7 cellular contexts compared by ENCODE assay signal in genomic region chr1:211577277-211577825, GRCh38. TPM values are rescaled to one million over a fixed set of nuclear protein-coding genes. Genes with fewer than 3 reads are reported as not detected.
DNase-seq lines count a peak whose midpoint lies in the region; ATAC-seq, FAIRE-seq and TF ChIP-seq lines count a peak whose summit lies in the region.

No MANE protein-coding gene starts in this region.

- peaks cover 62% of the 10 kb centered on the region for H3K4me1 Mint-ChIP-seq in HFFc6 (ENCODE audit: low read depth)
- peaks cover 29% of the 10 kb centered on the region for H3K4me1 Mint-ChIP-seq in T-helper 17 cell

- H3K36me3 Mint-ChIP-seq in HFFc6 (ENCODE audit: low read depth) (peaks cover 36% of the 10 kb centered on the region), T-helper 17 cell (ENCODE audit: low read depth) (no peaks in the 10 kb centered on the region)

- H3K27me3 ChIP-seq in foreskin keratinocyte (no peaks in the 10 kb centered on the region), small intestine (ENCODE audit: control insufficient read depth in 2 of 2, insufficient read depth in 2 of 2, low read length in 2 of 2) (no peaks in the 10 kb centered on the region)

- ATAC-seq in T-helper 17 cell (no peak), foreskin keratinocyte (peak; percentile 1), GM21717 (IDR thresholded peaks at IDR 0.05; ENCODE audit: unreplicated experiment) (no peak), HG03159 (IDR thresholded peaks at IDR 0.05; ENCODE audit: unreplicated experiment) (no peak)

- no peak for DNase-seq in HFFc6
- no peak for DNase-seq in T-helper 17 cell
- DNase-seq in foreskin keratinocyte: peak; percentile 37 to 62
- peak; percentile 66 for DNase-seq in small intestine
- DNase-seq in 8988T: no peak

- H3K4me1 ChIP-seq in foreskin keratinocyte (peaks cover 6% of the 10 kb centered on the region), small intestine (ENCODE audit: control insufficient read depth in 2 of 2, insufficient read depth in 1 of 2, low read depth in 1 of 2, low read length in 1 of 2) (peaks cover 0 to 2% of the 10 kb centered on the region in 2 donors)

- H3K9me3 Mint-ChIP-seq in HFFc6: no peaks in the 10 kb centered on the region

- no peaks in the 10 kb centered on the region for H3K27me3 Mint-ChIP-seq in HFFc6 (ENCODE audit: insufficient read depth)
- H3K27me3 Mint-ChIP-seq in T-helper 17 cell: no peaks in the 10 kb centered on the region

- peak overlapping the region; percentile 97 for H3K4me3 Mint-ChIP-seq in HFFc6
- H3K4me3 Mint-ChIP-seq in T-helper 17 cell: peak overlapping the region; percentile 91

- FAIRE-seq in small intestine (lab: Jason Lieb, UNC): no peak

- 0 to 2% (median 1%) methylated on average over 13 of the region's 13 CpGs for WGBS in small intestine, 3 donors

- H3K36me3 ChIP-seq in small intestine (ENCODE audit: control insufficient read depth in 2 of 2, insufficient read depth in 2 of 2, low read length in 2 of 2): peaks cover 0 to 7% of the 10 kb centered on the region in 2 donors

- H3K27ac Mint-ChIP-seq in HFFc6: peak overlapping the region; percentile 76
- H3K27ac Mint-ChIP-seq in T-helper 17 cell: peak overlapping the region; percentile 39

- H3K9me3 ChIP-seq in T-helper 17 cell (ENCODE audit: control insufficient read depth, low read length, poor library complexity, severe bottlenecking) (no peaks in the 10 kb centered on the region), small intestine (ENCODE audit: control insufficient read depth, low read depth) (no peaks in the 10 kb centered on the region)

- peak overlapping the region; percentile 91 to 98 for H3K4me3 ChIP-seq in small intestine (ENCODE audit: low read depth in 1 of 2, low read length in 2 of 2)

- TF ChIP-seq CTCF in HFFc6 (IDR thresholded peaks at IDR 0.05) (no peak), foreskin keratinocyte (conservative IDR thresholded peaks at IDR 0.05) (no peak)

- peak overlapping the region; percentile 25 for H3K27ac ChIP-seq in foreskin keratinocyte
- H3K27ac ChIP-seq in small intestine (ENCODE audit: low read depth in 1 of 2, low read length in 1 of 2): peak overlapping the region; percentile 97 to 100

RNA-seq across cellular contexts. Expression of gene SLC30A1, which starts 1.6 kb away (rescaled TPM):
- 10 to 100 TPM; 23.6 to 27.5 (median 25.7) TPM for total RNA-seq in HFFc6 (2021; fragmentation: NEBNext Ultra II Directional; extraction: Animal tissue kit (Norgen Biotek cat#: 25700))
- total RNA-seq in T-helper 17 cell (1 to 10 TPM; 4.8 to 9.5 TPM), foreskin keratinocyte (19.7 and 22.1 TPM in 2 replicates)
- polyA plus RNA-seq in foreskin keratinocyte (6.0 and 6.2 TPM in 2 replicates), small intestine (1 to 10 TPM; 5.0 to 8.9 (median 7.8) TPM)

Comparison
In these comparisons a context has a peak if more than half of its experiments do, and no peak if none do; other contexts are left out.
1. DNase-seq: peak in foreskin keratinocyte (2 of 2) and small intestine (single experiment); none in HFFc6 (single experiment), T-helper 17 cell (0 of 3) and 8988T (single experiment).